In the genomic region with DNA sequence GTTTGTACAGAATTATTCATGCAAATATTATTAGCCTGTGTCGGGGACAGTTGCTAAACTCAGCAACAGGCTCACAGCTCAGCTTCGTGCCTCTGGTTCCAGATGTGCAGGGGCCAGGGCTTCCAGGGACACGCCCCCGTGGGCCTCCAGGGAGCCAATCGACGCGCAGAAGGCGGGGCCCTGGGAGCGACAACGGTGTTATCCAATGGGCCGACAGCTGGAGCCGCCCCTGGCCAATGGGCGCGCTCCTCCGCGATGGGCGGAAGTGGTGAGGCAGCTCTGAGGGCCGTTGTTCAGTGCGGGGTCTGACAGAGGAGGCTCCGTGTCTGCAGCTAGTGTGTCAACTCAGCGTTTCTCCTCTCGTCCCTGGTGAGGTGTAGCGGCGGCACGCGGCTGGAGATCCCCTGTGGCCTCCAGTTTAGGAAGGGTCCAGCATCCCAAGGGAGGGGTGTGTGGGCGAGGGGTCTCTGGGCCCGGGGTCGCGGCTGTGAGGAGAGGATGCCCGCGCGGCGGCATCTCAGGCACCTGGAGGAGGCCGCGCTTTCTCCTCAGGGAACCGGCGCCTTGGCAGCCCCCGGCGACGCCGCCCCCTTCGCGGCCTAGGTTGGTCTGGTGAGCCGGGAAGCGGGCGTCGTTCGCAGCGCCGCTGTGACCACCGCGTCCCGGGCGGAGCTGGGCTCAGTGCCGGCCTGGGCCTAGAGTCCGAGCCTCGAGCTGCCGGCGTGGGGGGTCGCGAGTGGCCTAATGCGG, we compare ENCODE assay signal across 1 cellular context.
TF ChIP-seq lines count a peak whose summit lies in the region.

TRAFD1 (plus strand) TSS at position 311 of the 750 bp plus-strand sequence. CDS start 4,963 bp downstream, outside the sequence.

TF ChIP-seq in H1, 55 proteins besides CTCF, POLR2A, EP300 and RAD21 (continued from another document):
- TF ChIP-seq SAP30 (IDR thresholded peaks at IDR 0.05; ENCODE audit: insufficient read depth, insufficient replicate concordance, low read length) (no peak), POLR2AphosphoS5 (IDR thresholded peaks at IDR 0.05; ENCODE audit: low read depth, low read length) (peak; percentile 92), TBP (IDR thresholded peaks at IDR 0.05; ENCODE audit: low read depth, low read length) (peak; percentile 84), ATF2 (IDR thresholded peaks at IDR 0.05; ENCODE audit: low read length) (no peak), SIRT6 (IDR thresholded peaks at IDR 0.05; ENCODE audit: low read length) (no peak), BACH1 (IDR thresholded peaks at IDR 0.05; ENCODE audit: low read length) (no peak), SUZ12 (IDR thresholded peaks at IDR 0.05; ENCODE audit: low read length) (no peak), EZH2 (IDR thresholded peaks at IDR 0.05; ENCODE audit: low read depth, low read length, severe bottlenecking) (no peak), BCL11A (IDR thresholded peaks at IDR 0.05; ENCODE audit: low read depth in 2 of 2, low read length in 2 of 2) (no peak), SP2 (IDR thresholded peaks at IDR 0.05; ENCODE audit: low read length) (peak; percentile 92), TEAD4 (IDR thresholded peaks at IDR 0.05; ENCODE audit: low read depth, low read length) (no peak), RFX5 (IDR thresholded peaks at IDR 0.05; ENCODE audit: borderline replicate concordance, low read depth, low read length) (no peak), SP1 (IDR thresholded peaks at IDR 0.05; ENCODE audit: low read depth, low read length) (peak; percentile 99), TCF12 (IDR thresholded peaks at IDR 0.05; ENCODE audit: low read depth, low read length) (no peak), TAF1 (IDR thresholded peaks at IDR 0.05; ENCODE audit: low read depth, low read length) (peak; percentile 90), SIN3A (conservative IDR thresholded peaks at IDR 0.05 in 1 of 2, IDR thresholded peaks at IDR 0.05 in 1 of 2; ENCODE audit: low read depth in 1 of 2, low read length in 2 of 2) (peak; percentile 86 to 97), CHD2 (IDR thresholded peaks at IDR 0.05; ENCODE audit: low read length) (peak; percentile 94), KDM4A (IDR thresholded peaks at IDR 0.05; ENCODE audit: low read depth, low read length, severe bottlenecking) (peak; percentile 88), TAF7 (optimal IDR thresholded peaks at IDR 0.05; ENCODE audit: borderline replicate concordance, low read depth, low read length) (no peak), MAFK (IDR thresholded peaks at IDR 0.05; ENCODE audit: low read depth, low read length) (peak; percentile 37; the same call in 1 of the 2 replicates), NANOG (IDR thresholded peaks at IDR 0.05; ENCODE audit: insufficient read depth, low read depth, low read length, poor library complexity, severe bottlenecking) (peak; percentile 69), CHD1 (IDR thresholded peaks at IDR 0.05; ENCODE audit: low read depth, low read length) (no peak), KDM1A (IDR thresholded peaks at IDR 0.05; ENCODE audit: borderline replicate concordance, low read length) (no peak), ASH2L (IDR thresholded peaks at IDR 0.05; ENCODE audit: low read length) (peak; percentile 71), USF2 (IDR thresholded peaks at IDR 0.05; ENCODE audit: low read length) (no peak), BRCA1 (IDR thresholded peaks at IDR 0.05; ENCODE audit: low read depth, low read length) (no peak), ATF3 (IDR thresholded peaks at IDR 0.05; ENCODE audit: insufficient read depth, low read depth, low read length) (no peak), CEBPB (IDR thresholded peaks at IDR 0.05; ENCODE audit: low read depth, low read length) (no peak), RNF2 (IDR thresholded peaks at IDR 0.05; ENCODE audit: borderline replicate concordance, low read depth, low read length, missing control alignments, poor library complexity, severe bottlenecking) (no peak), HDAC2 (IDR thresholded peaks at IDR 0.05; ENCODE audit: borderline replicate concordance in 1 of 2, low read depth in 2 of 2, low read length in 2 of 2) (0 out of 4 replicates have a peak, but pooled peaks of 1 of the 2 experiments have one; percentile 69), CBX5 (IDR thresholded peaks at IDR 0.05; ENCODE audit: low read depth, low read length) (no peak), GABPA (IDR thresholded peaks at IDR 0.05; ENCODE audit: borderline replicate concordance, insufficient read depth, low read length) (peak; percentile 81; the same call in 1 of the 2 replicates), RBBP5 (IDR thresholded peaks at IDR 0.05; ENCODE audit: borderline replicate concordance, low read depth, low read length) (no peak), HDAC6 (IDR thresholded peaks at IDR 0.05; ENCODE audit: low read depth, low read length) (no peak), SP4 (IDR thresholded peaks at IDR 0.05; ENCODE audit: low read length) (peak; percentile 92)
- TF ChIP-seq, protein P1, sequence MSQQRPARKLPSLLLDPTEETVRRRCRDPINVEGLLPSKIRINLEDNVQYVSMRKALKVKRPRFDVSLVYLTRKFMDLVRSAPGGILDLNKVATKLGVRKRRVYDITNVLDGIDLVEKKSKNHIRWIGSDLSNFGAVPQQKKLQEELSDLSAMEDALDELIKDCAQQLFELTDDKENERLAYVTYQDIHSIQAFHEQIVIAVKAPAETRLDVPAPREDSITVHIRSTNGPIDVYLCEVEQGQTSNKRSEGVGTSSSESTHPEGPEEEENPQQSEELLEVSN (IDR thresholded peaks at IDR 0.05), result peak; percentile 38
